Comparison of ENCODE assay signal across 8 cellular contexts in genomic region chr10:74011762-74012161, GRCh38. TPM values are rescaled to one million over a fixed set of nuclear protein-coding genes. Genes with fewer than 3 reads are reported as not detected.
A peak's percentile ranks its signal among the peaks of the same experiment; 100 is the strongest.
DNase-seq lines count a peak whose midpoint lies in the region; ATAC-seq lines count a peak whose summit lies in the region.

No MANE protein-coding gene starts in this region.

- H3K4me1 Mint-ChIP-seq in activated T-helper 17 cell treated with anti-CD3 and anti-CD28 coated beads, Interleukin-2, amount 50 U/mL, for 72 hours: peaks cover 34% of the 10 kb centered on the region

- no peaks in the 10 kb centered on the region for H3K9me3 Mint-ChIP-seq in activated T-helper 17 cell treated with anti-CD3 and anti-CD28 coated beads, Interleukin-2, amount 50 U/mL, for 72 hours

- H3K27ac Mint-ChIP-seq in activated T-helper 17 cell treated with anti-CD3 and anti-CD28 coated beads, Interleukin-2, amount 50 U/mL, for 72 hours: peak overlapping the region; percentile 9

- H3K4me3 Mint-ChIP-seq in activated T-helper 17 cell treated with anti-CD3 and anti-CD28 coated beads, Interleukin-2, amount 50 U/mL, for 72 hours: peak overlapping the region; percentile 49

- peaks cover 10% of the 10 kb centered on the region for H3K36me3 Mint-ChIP-seq in activated T-helper 17 cell treated with anti-CD3 and anti-CD28 coated beads, Interleukin-2, amount 50 U/mL, for 72 hours (ENCODE audit: low read depth)

- no peaks in the 10 kb centered on the region for H3K27me3 Mint-ChIP-seq in activated T-helper 17 cell treated with anti-CD3 and anti-CD28 coated beads, Interleukin-2, amount 50 U/mL, for 72 hours

- ATAC-seq in activated T-helper 17 cell treated with anti-CD3 and anti-CD28 coated beads, Interleukin-2, amount 50 U/mL, for 72 hours (replicated peaks): no peak
- ATAC-seq in HG03175 (IDR thresholded peaks at IDR 0.05; ENCODE audit: unreplicated experiment): no peak

- DNase-seq in NCI-H2171 treated with DMSO at 0.1 percent for 48 hours (lab: John Stamatoyannopoulos, UW) (peak; percentile 23), NCI-H2171 (lab: John Stamatoyannopoulos, UW) (no peak), hepatic stellate cell (ENCODE audit: low spot score) (peak; percentile 23), superior temporal gyrus (ENCODE audit: extremely low spot score) (peak; percentile 16), NCI-H2107 (lab: John Stamatoyannopoulos, UW) (no peak)
- no peak for DNase-seq in stimulated activated CD4-positive, alpha-beta T cell treated with anti-CD3 and anti-CD28 coated beads, Interleukin-1b, Interleukin-23, amount 100 ng/mL, for 48 hours

RNA-seq across cellular contexts. Expression of gene VCL, which starts 13.8 kb away (rescaled TPM):
- total RNA-seq in activated T-helper 17 cell treated with anti-CD3 and anti-CD28 coated beads, Interleukin-2, amount 50 U/mL, for 72 hours: 10 to 100 TPM; 18.4 to 27.2 TPM

Comparison
In these comparisons a context has a peak if more than half of its experiments do, and no peak if none do; other contexts are left out.
1. DNase-seq: peak in NCI-H2171 treated with DMSO at 0.1 percent for 48 hours (single experiment), hepatic stellate cell (single experiment) and superior temporal gyrus (single experiment); none in NCI-H2171 (single experiment), stimulated activated CD4-positive, alpha-beta T cell treated with anti-CD3 and anti-CD28 coated beads, Interleukin-1b, Interleukin-23, amount 100 ng/mL, for 48 hours (single experiment) and NCI-H2107 (single experiment).